ENCODE assay signal across 1 cellular context in the genomic region with DNA sequence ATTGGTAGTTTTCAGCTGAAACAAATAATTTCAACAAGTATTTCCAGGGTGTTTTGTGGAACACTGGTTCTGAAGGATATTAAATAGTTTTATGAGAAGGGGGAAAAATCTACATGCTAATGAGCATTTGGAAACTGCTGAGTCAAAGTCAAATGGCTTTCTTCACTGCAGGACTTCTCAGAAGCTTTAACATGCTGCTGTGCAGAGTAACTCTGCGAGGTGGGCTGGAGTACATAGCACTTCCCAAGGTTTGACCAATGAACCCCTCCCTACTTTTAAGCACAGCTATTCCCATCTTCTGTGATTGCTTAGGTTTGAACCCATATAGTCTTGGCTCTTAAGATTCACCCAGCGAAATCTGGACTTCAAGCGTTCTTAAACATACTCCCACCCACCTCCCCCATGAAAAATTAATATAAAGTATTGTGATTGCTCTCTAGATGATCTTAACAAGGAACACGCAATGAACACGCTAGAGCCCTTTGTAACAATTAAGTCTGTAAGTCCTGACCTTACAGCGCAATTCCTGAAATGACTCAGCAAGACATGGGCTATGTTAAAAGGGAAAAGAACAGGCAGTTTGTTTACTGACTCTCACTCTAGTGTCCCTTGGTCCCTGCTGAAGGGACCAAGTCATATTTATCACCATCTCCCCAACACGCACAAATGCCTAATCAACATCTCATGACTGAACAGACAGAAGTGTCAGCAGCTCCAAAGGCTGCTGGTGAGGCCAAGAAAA.
A peak's percentile ranks its signal among the peaks of the same experiment; 100 is the strongest.
TF ChIP-seq lines count a peak whose summit lies in the region.

No MANE protein-coding gene starts in this region.

TF ChIP-seq in H1, 55 proteins besides CTCF, POLR2A, EP300 and RAD21:
- TF ChIP-seq JUND (IDR thresholded peaks at IDR 0.05; ENCODE audit: low read length), result no peak
- no peak for TF ChIP-seq PHF8 (conservative IDR thresholded peaks at IDR 0.05; ENCODE audit: low read depth, low read length)
- no peak for TF ChIP-seq CREB1 (IDR thresholded peaks at IDR 0.05)
- TF ChIP-seq RFX5 (IDR thresholded peaks at IDR 0.05; ENCODE audit: borderline replicate concordance, low read depth, low read length), result no peak
- TF ChIP-seq BACH1 (IDR thresholded peaks at IDR 0.05; ENCODE audit: low read length), result peak; percentile 56
- 0 out of 2 replicates have a peak, but pooled peaks have one; percentile 33 for TF ChIP-seq MAFK (IDR thresholded peaks at IDR 0.05; ENCODE audit: low read depth, low read length)
TF ChIP-seq in H1: peak in this region for 2.
